ENCODE assay signal across 8 cellular contexts in genomic region chr22:22753526-22754267, GRCh38.
DNase-seq lines count a peak whose midpoint lies in the region; FAIRE-seq and TF ChIP-seq lines count a peak whose summit lies in the region.

No MANE protein-coding gene starts in this region.

- H3K4me2 ChIP-seq in neural progenitor cell, result no peak overlapping the region

- peak; percentile 90 for FAIRE-seq in GM18507 (lab: Jason Lieb, UNC)

- no peaks in the 10 kb centered on the region for H3K9me3 Mint-ChIP-seq in neural progenitor cell

- DNase-seq in AG10803 (ENCODE audit: low read depth) (no peak), GM18507 (ENCODE audit: extremely low spot score, insufficient read length, low read depth) (peak; percentile 71), NCI-H82 (lab: John Stamatoyannopoulos, UW) (peak; percentile 68), erythroblast (lab: John Stamatoyannopoulos, UW) (peak; percentile 47 to 58), neural progenitor cell (ENCODE audit: low spot score) (peak; percentile 70), ureter (ENCODE audit: low spot score) (peak; percentile 76), putamen (ENCODE audit: low spot score) (no peak)
- peak; percentile 21 to 57 (median 30) for DNase-seq in activated CD8-positive, alpha-beta memory T cell treated with anti-CD3 and anti-CD28 coated beads for 48 hours (ENCODE audit: low read depth in 2 of 3, low spot score in 2 of 3)

- H3K27ac Mint-ChIP-seq in neural progenitor cell, result no peak overlapping the region

- H3K4me3 Mint-ChIP-seq in neural progenitor cell, result no peak overlapping the region

- H3K27me3 Mint-ChIP-seq in neural progenitor cell (ENCODE audit: insufficient read depth, low read depth), result peaks cover 6% of the 10 kb centered on the region

- H3K9ac ChIP-seq in neural progenitor cell, result no peak overlapping the region

- H3K27ac ChIP-seq in neural progenitor cell, result no peak overlapping the region

- no peaks in the 10 kb centered on the region for H3K36me3 ChIP-seq in neural progenitor cell

- H3K79me2 ChIP-seq in neural progenitor cell (ENCODE audit: low read depth), result no peaks in the 10 kb centered on the region

- TF ChIP-seq POLR2A in erythroblast (IDR thresholded peaks at IDR 0.05; ENCODE audit: low read length), result no peak

- H2AFZ ChIP-seq in neural progenitor cell (replicated peaks), result no peak overlapping the region

- TF ChIP-seq CTCF in AG10803 (conservative IDR thresholded peaks at IDR 0.05; ENCODE audit: low read length) (peak; percentile 60), neural progenitor cell (IDR thresholded peaks at IDR 0.05) (peak; percentile 72)

- no peaks in the 10 kb centered on the region for H3K4me1 ChIP-seq in neural progenitor cell

- H3K4me3 ChIP-seq in AG10803 (ENCODE audit: low read length), result no peak overlapping the region
- no peak overlapping the region for H3K4me3 ChIP-seq in neural progenitor cell

- H3F3A ChIP-seq in neural progenitor cell (ENCODE audit: low read depth), result no peaks in the 10 kb centered on the region

- H3K27me3 ChIP-seq in neural progenitor cell, result peaks cover 80% of the 10 kb centered on the region

- H3K4me1 Mint-ChIP-seq in neural progenitor cell, result no peaks in the 10 kb centered on the region

- no peaks in the 10 kb centered on the region for H3K9me3 ChIP-seq in neural progenitor cell (ENCODE audit: low read depth)

- H3K36me3 Mint-ChIP-seq in neural progenitor cell, result no peaks in the 10 kb centered on the region

- no peaks in the 10 kb centered on the region for H4K20me1 ChIP-seq in neural progenitor cell (ENCODE audit: low read depth)

Comparison
In these comparisons a context has a peak if more than half of its experiments do, and no peak if none do; other contexts are left out.
1. DNase-seq: peak in GM18507 (single experiment), NCI-H82 (single experiment), activated CD8-positive, alpha-beta memory T cell treated with anti-CD3 and anti-CD28 coated beads for 48 hours (3 of 3), erythroblast (2 of 2), neural progenitor cell (single experiment) and ureter (single experiment); none in AG10803 (single experiment) and putamen (single experiment).